8 cellular contexts compared by ENCODE assay signal in the genomic region with DNA sequence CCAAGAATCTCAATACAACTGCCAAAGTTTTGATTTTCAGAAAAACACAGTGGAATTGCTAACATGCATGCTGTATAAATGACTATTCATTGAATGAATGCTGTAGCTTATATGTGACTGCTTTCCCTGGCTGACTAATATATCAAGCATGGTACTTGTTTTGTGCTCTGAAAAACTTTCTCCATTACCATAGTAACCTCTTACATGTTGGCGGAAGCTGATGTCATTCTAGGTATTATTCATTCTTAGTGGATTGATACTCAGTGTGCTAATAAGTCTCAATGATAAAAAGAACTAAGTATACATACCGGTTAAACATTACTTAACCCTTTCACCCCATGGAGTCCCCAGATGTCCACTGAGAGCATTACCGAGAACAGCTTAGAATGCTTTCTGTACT.
DNase-seq lines count a peak whose midpoint lies in the region; ATAC-seq lines count a peak whose summit lies in the region.
"Had no signal": no experiment of that assay in that cellular context is flagged by ENCODE, and none has a peak within 500 bp of the region (broad histone marks: within the 10 kb centered on the region; RNA-seq: fewer than 3 reads in every experiment).

No MANE protein-coding gene starts in this region.

- no peaks in the 10 kb centered on the region for H3K9me3 Mint-ChIP-seq in activated naive CD4-positive, alpha-beta T cell treated with anti-CD3 and anti-CD28 coated beads for 36 hours

- CTCF ChIA-PET in activated naive CD4-positive, alpha-beta T cell treated with anti-CD3 and anti-CD28 coated beads for 36 hours (lab: Charles Lee): no interaction called here

- DNase-seq in HS-27A (ENCODE audit: low read depth): peak; percentile 24
- DNase-seq in epidermal melanocyte (ENCODE audit: insufficient read length, low spot score): peak; percentile 27
- DNase-seq in skeletal muscle cell (ENCODE audit: low read depth): peak; percentile 84
- DNase-seq in G401 (ENCODE audit: low spot score): no peak
- no peak for DNase-seq in activated naive CD4-positive, alpha-beta T cell treated with anti-CD3 and anti-CD28 coated beads for 36 hours
- DNase-seq in stimulated activated CD4-positive, alpha-beta T cell treated with anti-CD3 and anti-CD28 coated beads, Interleukin-2, amount 100 ng/mL, for 48 hours: no peak

- ATAC-seq in GM18870 (IDR thresholded peaks at IDR 0.05; ENCODE audit: unreplicated experiment): peak; percentile 75

- intact Hi-C loops in activated naive CD4-positive, alpha-beta T cell treated with anti-CD3 and anti-CD28 coated beads for 36 hours (cut with micrococcal nuclease): no loop called here

- H3K27me3 Mint-ChIP-seq in activated naive CD4-positive, alpha-beta T cell treated with anti-CD3 and anti-CD28 coated beads for 36 hours (ENCODE audit: low read depth): peaks cover 2% of the 10 kb centered on the region

- in situ Hi-C loops in G401 (cut with HindIII; ENCODE audit: low sequenced_read_pairs): no loop called here

- H3K27ac Mint-ChIP-seq in activated naive CD4-positive, alpha-beta T cell treated with anti-CD3 and anti-CD28 coated beads for 36 hours: no peak overlapping the region

- no peaks in the 10 kb centered on the region for H3K36me3 Mint-ChIP-seq in activated naive CD4-positive, alpha-beta T cell treated with anti-CD3 and anti-CD28 coated beads for 36 hours (ENCODE audit: low read depth)

- H3K4me3 ChIP-seq in skeletal muscle cell (ENCODE audit: low read depth, low read length): no peak overlapping the region
- H3K4me3 ChIP-seq: esophagus muscularis mucosa had no signal

- H3K4me1 Mint-ChIP-seq in activated naive CD4-positive, alpha-beta T cell treated with anti-CD3 and anti-CD28 coated beads for 36 hours (ENCODE audit: low read depth): no peaks in the 10 kb centered on the region

- H3K4me3 Mint-ChIP-seq in activated naive CD4-positive, alpha-beta T cell treated with anti-CD3 and anti-CD28 coated beads for 36 hours: no peak overlapping the region

Comparison
In these comparisons a context has a peak if more than half of its experiments do, and no peak if none do; other contexts are left out.
1. DNase-seq: peak in HS-27A (single experiment), epidermal melanocyte (single experiment) and skeletal muscle cell (single experiment); none in G401 (single experiment), activated naive CD4-positive, alpha-beta T cell treated with anti-CD3 and anti-CD28 coated beads for 36 hours (single experiment) and stimulated activated CD4-positive, alpha-beta T cell treated with anti-CD3 and anti-CD28 coated beads, Interleukin-2, amount 100 ng/mL, for 48 hours (0 of 2).